1 cellular context compared by ENCODE assay signal in the genomic region with DNA sequence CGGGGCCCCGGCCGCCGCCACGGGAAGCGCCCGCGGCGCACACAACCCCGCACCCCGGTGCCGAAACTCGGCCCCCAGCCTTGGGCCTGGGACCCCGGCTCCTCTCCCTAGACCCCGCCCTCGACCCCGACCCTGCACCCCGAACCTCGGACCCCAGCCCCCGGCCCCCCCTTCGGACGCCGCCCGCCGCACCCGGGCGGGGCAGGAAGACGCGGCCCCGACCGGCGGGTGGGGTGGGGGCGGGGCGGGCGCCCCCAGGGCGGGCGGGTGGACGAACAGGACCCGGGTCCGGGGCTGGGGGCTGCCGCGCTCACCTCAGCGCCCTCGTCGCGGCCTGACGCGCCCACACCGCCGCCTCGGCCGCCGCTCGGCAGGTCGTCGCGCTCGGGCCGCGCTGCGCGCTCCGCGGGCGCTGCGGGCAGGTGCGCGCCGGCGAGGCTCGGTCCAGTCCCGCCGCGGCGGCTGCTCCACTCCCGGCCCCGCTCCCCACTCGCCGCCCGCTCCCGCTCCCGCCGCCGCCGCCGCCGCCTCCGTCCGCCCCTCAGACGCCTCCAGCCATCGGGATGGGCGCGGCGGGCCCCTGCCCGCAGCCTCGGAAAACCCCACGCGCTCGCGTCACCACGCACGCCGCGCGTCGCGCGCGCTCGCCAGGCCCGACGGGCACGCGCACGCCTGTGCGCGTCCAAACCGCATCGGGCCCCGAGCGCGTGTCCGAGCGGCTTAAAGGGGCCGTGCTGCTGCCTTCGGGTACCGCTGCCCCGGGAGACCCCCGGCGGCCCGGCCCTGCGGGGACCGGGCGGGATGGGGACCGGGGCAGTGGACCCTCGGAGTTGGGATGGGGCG.
TF ChIP-seq lines count a peak whose summit lies in the region.

A gene (minus strand): TSS at position 582 of the 843 bp plus-strand sequence. CDS start 65,634 bp downstream, outside the sequence.

TF ChIP-seq in K562, 482 proteins besides CTCF, POLR2A, EP300 and RAD21 (continued from another document and continues in another):
- TF ChIP-seq, protein P1, sequence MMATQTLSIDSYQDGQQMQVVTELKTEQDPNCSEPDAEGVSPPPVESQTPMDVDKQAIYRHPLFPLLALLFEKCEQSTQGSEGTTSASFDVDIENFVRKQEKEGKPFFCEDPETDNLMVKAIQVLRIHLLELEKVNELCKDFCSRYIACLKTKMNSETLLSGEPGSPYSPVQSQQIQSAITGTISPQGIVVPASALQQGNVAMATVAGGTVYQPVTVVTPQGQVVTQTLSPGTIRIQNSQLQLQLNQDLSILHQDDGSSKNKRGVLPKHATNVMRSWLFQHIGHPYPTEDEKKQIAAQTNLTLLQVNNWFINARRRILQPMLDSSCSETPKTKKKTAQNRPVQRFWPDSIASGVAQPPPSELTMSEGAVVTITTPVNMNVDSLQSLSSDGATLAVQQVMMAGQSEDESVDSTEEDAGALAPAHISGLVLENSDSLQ (IDR thresholded peaks at IDR 0.05) = no peak
- TF ChIP-seq, protein P2, sequence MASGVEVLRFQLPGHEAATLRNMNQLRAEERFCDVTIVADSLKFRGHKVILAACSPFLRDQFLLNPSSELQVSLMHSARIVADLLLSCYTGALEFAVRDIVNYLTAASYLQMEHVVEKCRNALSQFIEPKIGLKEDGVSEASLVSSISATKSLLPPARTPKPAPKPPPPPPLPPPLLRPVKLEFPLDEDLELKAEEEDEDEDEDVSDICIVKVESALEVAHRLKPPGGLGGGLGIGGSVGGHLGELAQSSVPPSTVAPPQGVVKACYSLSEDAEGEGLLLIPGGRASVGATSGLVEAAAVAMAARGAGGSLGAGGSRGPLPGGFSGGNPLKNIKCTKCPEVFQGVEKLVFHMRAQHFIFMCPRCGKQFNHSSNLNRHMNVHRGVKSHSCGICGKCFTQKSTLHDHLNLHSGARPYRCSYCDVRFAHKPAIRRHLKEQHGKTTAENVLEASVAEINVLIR (CRISPR knock-in tag; IDR thresholded peaks at IDR 0.05) = peak; percentile 92
- TF ChIP-seq E2F3 (CRISPR knock-in tag; IDR thresholded peaks at IDR 0.05) (peak; percentile 79), JUN (IDR thresholded peaks at IDR 0.05; ENCODE audit: borderline replicate concordance, low read depth, low read length) (peak; percentile 63; the same call in 1 of the 2 replicates), JUN (CRISPR knock-in tag; IDR thresholded peaks at IDR 0.05; ENCODE audit: borderline replicate concordance) (no peak), KLF6 (CRISPR knock-in tag; IDR thresholded peaks at IDR 0.05; ENCODE audit: borderline replicate concordance) (0 out of 2 replicates have a peak, but pooled peaks have one; percentile 54), NFE2 (IDR thresholded peaks at IDR 0.05; ENCODE audit: low read depth) (no peak), U2AF1 (optimal IDR thresholded peaks at IDR 0.05; ENCODE audit: low read depth, low read length) (peak; percentile 19), ZNF263 (CRISPR knock-in tag; IDR thresholded peaks at IDR 0.05; ENCODE audit: borderline replicate concordance) (no peak), ZNF282 (CRISPR knock-in tag; IDR thresholded peaks at IDR 0.05) (no peak), STAT5A (IDR thresholded peaks at IDR 0.05; ENCODE audit: borderline replicate concordance, low read length) (no peak), JUND (IDR thresholded peaks at IDR 0.05; ENCODE audit: borderline replicate concordance, low read depth, low read length) (peak; percentile 72), JUND (tag; IDR thresholded peaks at IDR 0.05; ENCODE audit: borderline replicate concordance, low read depth, low read length) (no peak; the same call in 2 of the 3 replicates), ZNF121 (CRISPR knock-in tag; conservative IDR thresholded peaks at IDR 0.05) (no peak), KLF1 (tag; IDR thresholded peaks at IDR 0.05) (peak; percentile 60; the same call in 1 of the 2 replicates), ZNF589 (CRISPR knock-in tag; IDR thresholded peaks at IDR 0.05; ENCODE audit: low read depth) (peak; percentile 92), SREBF2 (CRISPR knock-in tag; IDR thresholded peaks at IDR 0.05) (no peak), ZNF431 (CRISPR knock-in tag; IDR thresholded peaks at IDR 0.05) (no peak), ELF1 (tag; IDR thresholded peaks at IDR 0.05) (0 out of 2 replicates have a peak, but pooled peaks have one; percentile 0), TCFL5 (CRISPR knock-in tag; conservative IDR thresholded peaks at IDR 0.05) (no peak), SMAD4 (CRISPR knock-in tag; conservative IDR thresholded peaks at IDR 0.05) (peak; percentile 92), ZNF146 (CRISPR knock-in tag; IDR thresholded peaks at IDR 0.05; ENCODE audit: unreplicated experiment) (no peak), FOSL1 (tag; conservative IDR thresholded peaks at IDR 0.05) (peak; percentile 41; the same call in 1 of the 2 replicates), HLTF (IDR thresholded peaks at IDR 0.05) (no peak), BRCA1 (IDR thresholded peaks at IDR 0.05) (no peak), BRCA1 (CRISPR knock-in tag; IDR thresholded peaks at IDR 0.05) (no peak), IRF2 (CRISPR knock-in tag; IDR thresholded peaks at IDR 0.05) (no peak), KLF13 (tag; IDR thresholded peaks at IDR 0.05; ENCODE audit: borderline replicate concordance, low read depth) (peak; percentile 75; the same call in 1 of the 2 replicates), ZNF217 (CRISPR knock-in tag; IDR thresholded peaks at IDR 0.05) (no peak), ZNF239 (CRISPR knock-in tag; IDR thresholded peaks at IDR 0.05) (no peak), ZBTB1 (CRISPR knock-in tag; IDR thresholded peaks at IDR 0.05; ENCODE audit: borderline replicate concordance, low read depth) (no peak), TBP (optimal IDR thresholded peaks at IDR 0.05; ENCODE audit: low read depth, low read length) (peak; percentile 69), SMAD1 (IDR thresholded peaks at IDR 0.05; ENCODE audit: low read depth, low read length, partially characterized antibody) (peak; percentile 56), FIP1L1 (IDR thresholded peaks at IDR 0.05; ENCODE audit: low read depth, low read length, poor library complexity, severe bottlenecking) (peak; percentile 24), RBM17 (IDR thresholded peaks at IDR 0.05; ENCODE audit: borderline replicate concordance, low read depth, low read length) (no peak), THRAP3 (IDR thresholded peaks at IDR 0.05; ENCODE audit: borderline replicate concordance) (no peak), FUS (optimal IDR thresholded peaks at IDR 0.05; ENCODE audit: low read depth, low read length) (peak; percentile 22), PHF8 (IDR thresholded peaks at IDR 0.05; ENCODE audit: borderline replicate concordance, low read length) (peak; percentile 39; the same call in 1 of the 2 replicates), ZNF174 (CRISPR knock-in tag; IDR thresholded peaks at IDR 0.05) (no peak)
- TF ChIP-seq, protein P3, sequence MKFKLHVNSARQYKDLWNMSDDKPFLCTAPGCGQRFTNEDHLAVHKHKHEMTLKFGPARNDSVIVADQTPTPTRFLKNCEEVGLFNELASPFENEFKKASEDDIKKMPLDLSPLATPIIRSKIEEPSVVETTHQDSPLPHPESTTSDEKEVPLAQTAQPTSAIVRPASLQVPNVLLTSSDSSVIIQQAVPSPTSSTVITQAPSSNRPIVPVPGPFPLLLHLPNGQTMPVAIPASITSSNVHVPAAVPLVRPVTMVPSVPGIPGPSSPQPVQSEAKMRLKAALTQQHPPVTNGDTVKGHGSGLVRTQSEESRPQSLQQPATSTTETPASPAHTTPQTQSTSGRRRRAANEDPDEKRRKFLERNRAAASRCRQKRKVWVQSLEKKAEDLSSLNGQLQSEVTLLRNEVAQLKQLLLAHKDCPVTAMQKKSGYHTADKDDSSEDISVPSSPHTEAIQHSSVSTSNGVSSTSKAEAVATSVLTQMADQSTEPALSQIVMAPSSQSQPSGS (CRISPR knock-in tag; IDR thresholded peaks at IDR 0.05) = no peak
- TF ChIP-seq, protein P4, sequence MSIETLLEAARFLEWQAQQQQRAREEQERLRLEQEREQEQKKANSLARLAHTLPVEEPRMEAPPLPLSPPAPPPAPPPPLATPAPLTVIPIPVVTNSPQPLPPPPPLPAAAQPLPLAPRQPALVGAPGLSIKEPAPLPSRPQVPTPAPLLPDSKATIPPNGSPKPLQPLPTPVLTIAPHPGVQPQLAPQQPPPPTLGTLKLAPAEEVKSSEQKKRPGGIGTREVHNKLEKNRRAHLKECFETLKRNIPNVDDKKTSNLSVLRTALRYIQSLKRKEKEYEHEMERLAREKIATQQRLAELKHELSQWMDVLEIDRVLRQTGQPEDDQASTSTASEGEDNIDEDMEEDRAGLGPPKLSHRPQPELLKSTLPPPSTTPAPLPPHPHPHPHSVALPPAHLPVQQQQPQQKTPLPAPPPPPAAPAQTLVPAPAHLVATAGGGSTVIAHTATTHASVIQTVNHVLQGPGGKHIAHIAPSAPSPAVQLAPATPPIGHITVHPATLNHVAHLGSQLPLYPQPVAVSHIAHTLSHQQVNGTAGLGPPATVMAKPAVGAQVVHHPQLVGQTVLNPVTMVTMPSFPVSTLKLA (conservative IDR thresholded peaks at IDR 0.05) = 0 out of 4 replicates have a peak, but pooled peaks of 1 of the 2 experiments have one; percentile 62
- TF ChIP-seq, protein P5, sequence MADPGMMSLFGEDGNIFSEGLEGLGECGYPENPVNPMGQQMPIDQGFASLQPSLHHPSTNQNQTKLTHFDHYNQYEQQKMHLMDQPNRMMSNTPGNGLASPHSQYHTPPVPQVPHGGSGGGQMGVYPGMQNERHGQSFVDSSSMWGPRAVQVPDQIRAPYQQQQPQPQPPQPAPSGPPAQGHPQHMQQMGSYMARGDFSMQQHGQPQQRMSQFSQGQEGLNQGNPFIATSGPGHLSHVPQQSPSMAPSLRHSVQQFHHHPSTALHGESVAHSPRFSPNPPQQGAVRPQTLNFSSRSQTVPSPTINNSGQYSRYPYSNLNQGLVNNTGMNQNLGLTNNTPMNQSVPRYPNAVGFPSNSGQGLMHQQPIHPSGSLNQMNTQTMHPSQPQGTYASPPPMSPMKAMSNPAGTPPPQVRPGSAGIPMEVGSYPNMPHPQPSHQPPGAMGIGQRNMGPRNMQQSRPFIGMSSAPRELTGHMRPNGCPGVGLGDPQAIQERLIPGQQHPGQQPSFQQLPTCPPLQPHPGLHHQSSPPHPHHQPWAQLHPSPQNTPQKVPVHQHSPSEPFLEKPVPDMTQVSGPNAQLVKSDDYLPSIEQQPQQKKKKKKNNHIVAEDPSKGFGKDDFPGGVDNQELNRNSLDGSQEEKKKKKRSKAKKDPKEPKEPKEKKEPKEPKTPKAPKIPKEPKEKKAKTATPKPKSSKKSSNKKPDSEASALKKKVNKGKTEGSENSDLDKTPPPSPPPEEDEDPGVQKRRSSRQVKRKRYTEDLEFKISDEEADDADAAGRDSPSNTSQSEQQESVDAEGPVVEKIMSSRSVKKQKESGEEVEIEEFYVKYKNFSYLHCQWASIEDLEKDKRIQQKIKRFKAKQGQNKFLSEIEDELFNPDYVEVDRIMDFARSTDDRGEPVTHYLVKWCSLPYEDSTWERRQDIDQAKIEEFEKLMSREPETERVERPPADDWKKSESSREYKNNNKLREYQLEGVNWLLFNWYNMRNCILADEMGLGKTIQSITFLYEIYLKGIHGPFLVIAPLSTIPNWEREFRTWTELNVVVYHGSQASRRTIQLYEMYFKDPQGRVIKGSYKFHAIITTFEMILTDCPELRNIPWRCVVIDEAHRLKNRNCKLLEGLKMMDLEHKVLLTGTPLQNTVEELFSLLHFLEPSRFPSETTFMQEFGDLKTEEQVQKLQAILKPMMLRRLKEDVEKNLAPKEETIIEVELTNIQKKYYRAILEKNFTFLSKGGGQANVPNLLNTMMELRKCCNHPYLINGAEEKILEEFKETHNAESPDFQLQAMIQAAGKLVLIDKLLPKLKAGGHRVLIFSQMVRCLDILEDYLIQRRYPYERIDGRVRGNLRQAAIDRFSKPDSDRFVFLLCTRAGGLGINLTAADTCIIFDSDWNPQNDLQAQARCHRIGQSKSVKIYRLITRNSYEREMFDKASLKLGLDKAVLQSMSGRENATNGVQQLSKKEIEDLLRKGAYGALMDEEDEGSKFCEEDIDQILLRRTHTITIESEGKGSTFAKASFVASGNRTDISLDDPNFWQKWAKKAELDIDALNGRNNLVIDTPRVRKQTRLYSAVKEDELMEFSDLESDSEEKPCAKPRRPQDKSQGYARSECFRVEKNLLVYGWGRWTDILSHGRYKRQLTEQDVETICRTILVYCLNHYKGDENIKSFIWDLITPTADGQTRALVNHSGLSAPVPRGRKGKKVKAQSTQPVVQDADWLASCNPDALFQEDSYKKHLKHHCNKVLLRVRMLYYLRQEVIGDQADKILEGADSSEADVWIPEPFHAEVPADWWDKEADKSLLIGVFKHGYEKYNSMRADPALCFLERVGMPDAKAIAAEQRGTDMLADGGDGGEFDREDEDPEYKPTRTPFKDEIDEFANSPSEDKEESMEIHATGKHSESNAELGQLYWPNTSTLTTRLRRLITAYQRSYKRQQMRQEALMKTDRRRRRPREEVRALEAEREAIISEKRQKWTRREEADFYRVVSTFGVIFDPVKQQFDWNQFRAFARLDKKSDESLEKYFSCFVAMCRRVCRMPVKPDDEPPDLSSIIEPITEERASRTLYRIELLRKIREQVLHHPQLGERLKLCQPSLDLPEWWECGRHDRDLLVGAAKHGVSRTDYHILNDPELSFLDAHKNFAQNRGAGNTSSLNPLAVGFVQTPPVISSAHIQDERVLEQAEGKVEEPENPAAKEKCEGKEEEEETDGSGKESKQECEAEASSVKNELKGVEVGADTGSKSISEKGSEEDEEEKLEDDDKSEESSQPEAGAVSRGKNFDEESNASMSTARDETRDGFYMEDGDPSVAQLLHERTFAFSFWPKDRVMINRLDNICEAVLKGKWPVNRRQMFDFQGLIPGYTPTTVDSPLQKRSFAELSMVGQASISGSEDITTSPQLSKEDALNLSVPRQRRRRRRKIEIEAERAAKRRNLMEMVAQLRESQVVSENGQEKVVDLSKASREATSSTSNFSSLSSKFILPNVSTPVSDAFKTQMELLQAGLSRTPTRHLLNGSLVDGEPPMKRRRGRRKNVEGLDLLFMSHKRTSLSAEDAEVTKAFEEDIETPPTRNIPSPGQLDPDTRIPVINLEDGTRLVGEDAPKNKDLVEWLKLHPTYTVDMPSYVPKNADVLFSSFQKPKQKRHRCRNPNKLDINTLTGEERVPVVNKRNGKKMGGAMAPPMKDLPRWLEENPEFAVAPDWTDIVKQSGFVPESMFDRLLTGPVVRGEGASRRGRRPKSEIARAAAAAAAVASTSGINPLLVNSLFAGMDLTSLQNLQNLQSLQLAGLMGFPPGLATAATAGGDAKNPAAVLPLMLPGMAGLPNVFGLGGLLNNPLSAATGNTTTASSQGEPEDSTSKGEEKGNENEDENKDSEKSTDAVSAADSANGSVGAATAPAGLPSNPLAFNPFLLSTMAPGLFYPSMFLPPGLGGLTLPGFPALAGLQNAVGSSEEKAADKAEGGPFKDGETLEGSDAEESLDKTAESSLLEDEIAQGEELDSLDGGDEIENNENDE (IDR thresholded peaks at IDR 0.05; ENCODE audit: low read depth, low read length) = no peak
- TF ChIP-seq, protein P6, sequence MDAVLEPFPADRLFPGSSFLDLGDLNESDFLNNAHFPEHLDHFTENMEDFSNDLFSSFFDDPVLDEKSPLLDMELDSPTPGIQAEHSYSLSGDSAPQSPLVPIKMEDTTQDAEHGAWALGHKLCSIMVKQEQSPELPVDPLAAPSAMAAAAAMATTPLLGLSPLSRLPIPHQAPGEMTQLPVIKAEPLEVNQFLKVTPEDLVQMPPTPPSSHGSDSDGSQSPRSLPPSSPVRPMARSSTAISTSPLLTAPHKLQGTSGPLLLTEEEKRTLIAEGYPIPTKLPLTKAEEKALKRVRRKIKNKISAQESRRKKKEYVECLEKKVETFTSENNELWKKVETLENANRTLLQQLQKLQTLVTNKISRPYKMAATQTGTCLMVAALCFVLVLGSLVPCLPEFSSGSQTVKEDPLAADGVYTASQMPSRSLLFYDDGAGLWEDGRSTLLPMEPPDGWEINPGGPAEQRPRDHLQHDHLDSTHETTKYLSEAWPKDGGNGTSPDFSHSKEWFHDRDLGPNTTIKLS (IDR thresholded peaks at IDR 0.05; ENCODE audit: borderline replicate concordance, low read depth) = peak; percentile 56; the same call in 1 of the 2 replicates
